In genomic region chr11:44025727-44026126, GRCh38 we compare ENCODE assay signal across 9 cellular contexts. TPM values are rescaled to one million over a fixed set of nuclear protein-coding genes. Genes with fewer than 3 reads are reported as not detected.
"Had no signal": no experiment of that assay in that cellular context is flagged by ENCODE, and none has a peak within 500 bp of the region (broad histone marks: within the 10 kb centered on the region; RNA-seq: fewer than 3 reads in every experiment).

No MANE protein-coding gene starts in this region.

- H3K36me3 Mint-ChIP-seq: IgD-negative memory B cell had no signal

- H3K4me1 Mint-ChIP-seq: IgD-negative memory B cell had no signal

- DNase-seq: H9, HCEC 1CT, KG1 had no signal

- H3K4me2 ChIP-seq: GM23338 had no signal

- ATAC-seq: GM23338 had no signal

- H3K27ac Mint-ChIP-seq: GM23338, H9, IgD-negative memory B cell had no signal

- H2AFZ ChIP-seq: GM23338 had no signal

- H3K4me3 ChIP-seq: GM23338 had no signal

- FAIRE-seq: H1, H54, HTR-8/SVneo had no signal

- H3K4me3 Mint-ChIP-seq: GM23338, H9, IgD-negative memory B cell had no signal

RNA-seq across cellular contexts. Expression of gene ACCSL, which starts 22.1 kb away (rescaled TPM):
- total RNA-seq: GM23338, H1, H9, HT-29 had no signal
- polyA plus RNA-seq: GM23338, H1 had no signal
